ENCODE assay signal across 2 cellular contexts in genomic region chr16:77782694-77783093, GRCh38.
TF ChIP-seq lines count a peak whose summit lies in the region.

No MANE protein-coding gene starts in this region.

TF ChIP-seq in H1, 55 proteins besides CTCF, POLR2A, EP300 and RAD21:
- TF ChIP-seq RXRA (IDR thresholded peaks at IDR 0.05; ENCODE audit: insufficient read depth, low read depth, low read length) (no peak), NRF1 (IDR thresholded peaks at IDR 0.05; ENCODE audit: low read depth, low read length) (no peak)
TF ChIP-seq in H1: peak in this region for 0.

TF ChIP-seq in GM12891, 5 proteins besides CTCF, POLR2A, EP300 and RAD21:
- TF ChIP-seq TAF1 (IDR thresholded peaks at IDR 0.05; ENCODE audit: low read depth, low read length) (no peak), POLR2AphosphoS5 (IDR thresholded peaks at IDR 0.05; ENCODE audit: low read depth, low read length) (no peak), PAX5 (IDR thresholded peaks at IDR 0.05; ENCODE audit: insufficient read depth, low read length, severe bottlenecking) (no peak), POU2F2 (IDR thresholded peaks at IDR 0.05; ENCODE audit: low read depth, low read length) (no peak), SPI1 (IDR thresholded peaks at IDR 0.05; ENCODE audit: low read depth, low read length) (no peak)
